ENCODE assay signal across 14 cellular contexts in genomic region chr17:45413498-45413923, GRCh38. TPM values are rescaled to one million over a fixed set of nuclear protein-coding genes. Genes with fewer than 3 reads are reported as not detected.
DNase-seq lines count a peak whose midpoint lies in the region; ATAC-seq, FAIRE-seq and TF ChIP-seq lines count a peak whose summit lies in the region.
"Had no signal": no experiment of that assay in that cellular context is flagged by ENCODE, and none has a peak within 500 bp of the region (broad histone marks: within the 10 kb centered on the region; RNA-seq: fewer than 3 reads in every experiment).

No MANE protein-coding gene starts in this region.

- peaks cover 17% of the 10 kb centered on the region for H3K79me2 ChIP-seq in DOHH2 (ENCODE audit: control insufficient read depth, low read length)

- H3K36me3 Mint-ChIP-seq in IgD-negative memory B cell (peaks cover 4% of the 10 kb centered on the region), endodermal cell (ENCODE audit: low read depth) (peaks cover 3% of the 10 kb centered on the region)

- no peaks in the 10 kb centered on the region for H3F3A ChIP-seq in DOHH2 (ENCODE audit: control insufficient read depth, insufficient read depth)

- H3K9me3 ChIP-seq in DOHH2 (ENCODE audit: control insufficient read depth, insufficient read depth, low read length) (no peaks in the 10 kb centered on the region), endodermal cell (ENCODE audit: control insufficient read depth, low read length) (no peaks in the 10 kb centered on the region), muscle layer of duodenum (ENCODE audit: control insufficient read depth in 1 of 2, low read length in 2 of 2) (no peaks in the 10 kb centered on the region)

- H3K9me3 Mint-ChIP-seq in IgD-negative memory B cell, result no peaks in the 10 kb centered on the region
- H3K9me3 Mint-ChIP-seq in endodermal cell, result no peaks in the 10 kb centered on the region

- H3K4me3 ChIP-seq in DOHH2 (ENCODE audit: low read length), result no peak overlapping the region
- H3K4me3 ChIP-seq in endodermal cell (ENCODE audit: low read length), result no peak overlapping the region
- H3K4me3 ChIP-seq in muscle layer of duodenum (ENCODE audit: low read depth in 1 of 2, low read length in 2 of 2), result no peak overlapping the region
- H3K4me3 ChIP-seq: skin epidermis had no signal

- DNase-seq in endodermal cell, result peak; percentile 38
- DNase-seq in 8988T, result no peak
- no peak for DNase-seq in RCC 7860 (ENCODE audit: low spot score)
- no peak for DNase-seq in ecto neural progenitor cell (ENCODE audit: low spot score)
- DNase-seq: activated CD4-positive, alpha-beta T cell treated with anti-CD3 and anti-CD28 coated beads for 4 hours; foreskin melanocyte; mesenchymal stem cell; NCI-H1930; SHP77 treated with DMSO at 0.1 percent for 48 hours had no signal

- ATAC-seq in GM19351 (IDR thresholded peaks at IDR 0.05; ENCODE audit: unreplicated experiment), result no peak

- WGBS in endodermal cell (ENCODE audit: insufficient coverage in 1 of 2, insufficient read length in 1 of 2), 2 experiments, result 89 to 93% methylated on average over 8 to 9 of the region's 9 CpGs

- peaks cover 59% of the 10 kb centered on the region for H3K4me1 ChIP-seq in DOHH2 (ENCODE audit: control insufficient read depth, low read length)
- H3K4me1 ChIP-seq in endodermal cell (ENCODE audit: control insufficient read depth, insufficient read depth, low read length), result peaks cover 9% of the 10 kb centered on the region
- H3K4me1 ChIP-seq in muscle layer of duodenum (ENCODE audit: control insufficient read depth in 1 of 2, insufficient read depth in 2 of 2, low read length in 2 of 2), result peaks cover 13 to 16% of the 10 kb centered on the region in 2 donors

- no peaks in the 10 kb centered on the region for H3K27me3 Mint-ChIP-seq in IgD-negative memory B cell
- H3K27me3 Mint-ChIP-seq in endodermal cell (ENCODE audit: insufficient read depth), result no peaks in the 10 kb centered on the region

- H3K27ac Mint-ChIP-seq in IgD-negative memory B cell (peak overlapping the region; percentile 73 to 98 (median 95)), endodermal cell (no peak overlapping the region)

- no peaks in the 10 kb centered on the region for H4K20me1 ChIP-seq in DOHH2 (ENCODE audit: control insufficient read depth, insufficient read depth, low read depth, low read length)

- H3K36me3 ChIP-seq in DOHH2 (ENCODE audit: control insufficient read depth, low read length) (peaks cover 4% of the 10 kb centered on the region), endodermal cell (ENCODE audit: control insufficient read depth, insufficient read depth, low read length) (no peaks in the 10 kb centered on the region), muscle layer of duodenum (ENCODE audit: control insufficient read depth in 1 of 2, insufficient read depth in 2 of 2, low read length in 2 of 2) (no peaks in the 10 kb centered on the region)

- no peak overlapping the region for H3K27ac ChIP-seq in DOHH2 (ENCODE audit: low read depth, low read length)
- H3K27ac ChIP-seq in endodermal cell (ENCODE audit: low read depth, low read length), result no peak overlapping the region
- peak overlapping the region; percentile 60 for H3K27ac ChIP-seq in muscle layer of duodenum (ENCODE audit: low read length)

- H3K9ac ChIP-seq in endodermal cell (ENCODE audit: extremely low read depth, low read length, poor library complexity, severe bottlenecking), result no peak overlapping the region

- H3K4me1 Mint-ChIP-seq in IgD-negative memory B cell (peaks cover 38 to 42% (median 40%) of the 10 kb centered on the region in 3 donors), endodermal cell (peaks cover 31% of the 10 kb centered on the region)

- TF ChIP-seq CTCF in DOHH2 (IDR thresholded peaks at IDR 0.05; ENCODE audit: low read depth, low read length, poor library complexity, severe bottlenecking) (no peak), endodermal cell (conservative IDR thresholded peaks at IDR 0.05) (no peak)

- H3K4me2 ChIP-seq in DOHH2 (ENCODE audit: low read length), result peak overlapping the region; percentile 10; the same call in 1 of the 2 replicates

- no peak for FAIRE-seq in RCC 7860 (lab: Jason Lieb, UNC)

- no peaks in the 10 kb centered on the region for H3K27me3 ChIP-seq in DOHH2 (ENCODE audit: control insufficient read depth, low read length)
- H3K27me3 ChIP-seq in endodermal cell (ENCODE audit: control insufficient read depth, insufficient read depth, low read length, poor library complexity, severe bottlenecking), result no peaks in the 10 kb centered on the region
- H3K27me3 ChIP-seq in muscle layer of duodenum (ENCODE audit: low read depth, low read length), result no peaks in the 10 kb centered on the region

- no peaks in the 10 kb centered on the region for H3K9me2 ChIP-seq in DOHH2 (replicated peaks; ENCODE audit: control insufficient read depth, low read length)

- H3K4me3 Mint-ChIP-seq in IgD-negative memory B cell (peak overlapping the region; percentile 17 to 99 (median 82)), endodermal cell (no peak overlapping the region)

RNA-seq across cellular contexts. Expression of gene ARHGAP27, which starts 19.2 kb away (rescaled TPM):
- 65.3 TPM for polyA plus RNA-seq in IgD-negative memory B cell
- total RNA-seq in endodermal cell, result 10 to 100 TPM; 16.4 to 20.6 TPM
- 2.5 TPM for polyA plus RNA-seq in endodermal cell (2013, experiment 1 of 2)
- 3.8 TPM for polyA plus RNA-seq in endodermal cell (2013, experiment 2 of 2)
